ENCODE assay signal across 11 cellular contexts in the genomic region with DNA sequence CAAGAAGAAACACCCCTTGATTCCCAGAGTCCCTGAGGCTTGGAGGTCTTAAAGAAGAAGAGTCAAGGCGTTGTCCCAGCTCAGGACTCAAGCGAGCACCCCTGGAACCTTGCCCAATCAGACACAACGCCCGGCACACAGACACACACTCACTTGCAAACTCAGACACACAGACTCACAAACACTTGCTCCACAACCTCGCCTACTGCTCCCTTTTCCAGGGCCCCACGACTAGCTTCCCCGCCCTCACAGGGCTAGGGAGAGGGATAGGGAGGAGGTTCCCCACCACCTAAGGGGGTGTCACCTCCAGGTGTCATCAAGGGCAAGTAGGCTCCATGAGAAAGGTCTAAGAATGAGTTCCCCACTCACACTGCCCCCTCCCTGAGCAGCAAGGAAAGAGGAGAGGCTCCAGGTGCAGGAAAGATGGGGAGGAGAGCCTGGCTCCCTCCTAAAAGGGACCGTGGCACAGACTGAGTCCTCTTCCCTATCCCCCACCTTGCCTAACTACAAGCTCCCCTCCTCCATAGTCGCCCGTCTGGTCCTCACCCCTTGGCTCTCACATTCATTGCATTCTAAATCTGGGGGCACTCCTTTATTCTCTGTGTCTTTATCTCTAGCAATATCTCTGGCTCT. TPM values are rescaled to one million over a fixed set of nuclear protein-coding genes. Genes with fewer than 3 reads are reported as not detected.
DNase-seq lines count a peak whose midpoint lies in the region; ATAC-seq and TF ChIP-seq lines count a peak whose summit lies in the region.
"Had no signal": no experiment of that assay in that cellular context is flagged by ENCODE, and none has a peak within 500 bp of the region (broad histone marks: within the 10 kb centered on the region; RNA-seq: fewer than 3 reads in every experiment).

No MANE protein-coding gene starts in this region.

- H3K4me1 Mint-ChIP-seq in type B pancreatic cell (ENCODE audit: unreplicated experiment): peaks cover 19% of the 10 kb centered on the region

- H3K27me3 Mint-ChIP-seq in type B pancreatic cell: peaks cover 87% of the 10 kb centered on the region

- H3K27ac ChIP-seq in heart left ventricle (no peak overlapping the region), heart right ventricle (no peak overlapping the region), VCaP (peak overlapping the region; percentile 61; the same call in 1 of the 2 replicates), iPS-20b (ENCODE audit: low read length) (no peak overlapping the region)
- H3K27ac ChIP-seq: transverse colon had no signal

- intact Hi-C loops in heart left ventricle (cut with DNase I): no loop called here
- intact Hi-C loops in heart right ventricle (cut with DNase I): no loop called here

- H3K27me3 ChIP-seq in heart left ventricle (peaks cover 27 to 71% (median 66%) of the 10 kb centered on the region in 9 donors), heart right ventricle (peaks cover 19 to 83% (median 68%) of the 10 kb centered on the region in 7 donors), iPS-20b (ENCODE audit: insufficient read depth, low read length) (peaks cover 99% of the 10 kb centered on the region)

- H3K27ac Mint-ChIP-seq in type B pancreatic cell: peak overlapping the region; percentile 89

- WGBS in heart left ventricle, 4 donors: 31 to 46% (median 36%) methylated on average over 10 of the region's 10 CpGs
- 35% methylated on average over 10 of the region's 10 CpGs for WGBS in heart right ventricle, 2 donors

- no peak overlapping the region for H3K9ac ChIP-seq in iPS-20b (ENCODE audit: low read depth, low read length)

- H3K4me1 ChIP-seq in heart left ventricle: peaks cover 0 to 35% (median 12%) of the 10 kb centered on the region in 12 donors
- peaks cover 6 to 36% (median 25%) of the 10 kb centered on the region in 9 donors for H3K4me1 ChIP-seq in heart right ventricle
- H3K4me1 ChIP-seq in iPS-20b (ENCODE audit: insufficient read depth, low read length): peaks cover 31% of the 10 kb centered on the region

- H3K9me3 ChIP-seq in heart left ventricle (no peaks in the 10 kb centered on the region), heart right ventricle (no peaks in the 10 kb centered on the region), iPS-20b (ENCODE audit: insufficient read depth, low read depth, low read length) (peaks cover 3% of the 10 kb centered on the region; the same call in 1 of the 2 replicates)
- H3K9me3 ChIP-seq: sigmoid colon, transverse colon had no signal

- no peaks in the 10 kb centered on the region for H3K9me3 Mint-ChIP-seq in type B pancreatic cell

- TF ChIP-seq CTCF in heart left ventricle (IDR thresholded peaks at IDR 0.05) (no peak), heart right ventricle (IDR thresholded peaks at IDR 0.05) (no peak), VCaP (conservative IDR thresholded peaks at IDR 0.05) (no peak), type B pancreatic cell (conservative IDR thresholded peaks at IDR 0.05) (no peak)

- DNase-seq in heart left ventricle: no peak
- DNase-seq in heart right ventricle: no peak
- DNase-seq in type B pancreatic cell (ENCODE audit: extremely low spot score, unreplicated experiment): no peak
- no peak for DNase-seq in HT-29 (ENCODE audit: low spot score)
- no peak for DNase-seq in NCI-H226
- no peak for DNase-seq in HuH-7.5 (ENCODE audit: low spot score)
- DNase-seq: foreskin melanocyte, sigmoid colon, transverse colon had no signal

- ATAC-seq in heart left ventricle (no peak), heart right ventricle (no peak)

- H3K4me3 ChIP-seq in heart left ventricle: peak overlapping the region in 8 of 12 donors; percentile 18 to 51 (median 43)
- peak overlapping the region in 5 of 10 donors; percentile 30 to 48 (median 42) for H3K4me3 ChIP-seq in heart right ventricle
- H3K4me3 ChIP-seq in iPS-20b (ENCODE audit: low read length): peak overlapping the region; percentile 65

- H3K4me3 Mint-ChIP-seq in type B pancreatic cell: peak overlapping the region; percentile 89

- H3K36me3 ChIP-seq in heart left ventricle (no peaks in the 10 kb centered on the region), heart right ventricle (no peaks in the 10 kb centered on the region), iPS-20b (ENCODE audit: insufficient read depth, low read depth, low read length) (no peaks in the 10 kb centered on the region)
- H3K36me3 ChIP-seq: sigmoid colon, transverse colon had no signal

- TF ChIP-seq POLR2A in heart left ventricle (IDR thresholded peaks at IDR 0.05): no peak

- H3K36me3 Mint-ChIP-seq in type B pancreatic cell: no peaks in the 10 kb centered on the region

RNA-seq across cellular contexts. Expression of gene WNT10B, which starts 0.7 kb away (rescaled TPM):
- total RNA-seq in heart left ventricle (1 to 10 TPM in 1 of 9 donors, under 1 TPM in 7, not detected in 1; 0.12 to 1.3 (median 0.22) TPM), heart right ventricle (under 1 TPM in 9 of 10 donors, not detected in 1; 0.13 to 0.47 (median 0.20) TPM), type B pancreatic cell (ENCODE audit: low replicate concordance) (6.2 and 6.3 TPM in 2 replicates)
- polyA plus RNA-seq in heart left ventricle (under 1 TPM; 0.08 to 0.28 TPM), heart right ventricle (under 1 TPM; 0.20 to 0.22 TPM)
- 0.16 and 0.71 TPM in 2 replicates for total RNA-seq in HT-29 (2014; rRNA removed; shearing (Covaris generic))

RNA-seq across cellular contexts. Expression of gene WNT1, which starts 7.3 kb away (rescaled TPM):
- total RNA-seq in heart left ventricle: under 1 TPM in 1 of 9 donors, not detected in 8; 0.29 TPM
- not detected for polyA plus RNA-seq in heart left ventricle
- not detected for total RNA-seq in heart right ventricle
- polyA plus RNA-seq in heart right ventricle: not detected
- 28.9 TPM in 1 of 2 replicates, not detected in the other for total RNA-seq in type B pancreatic cell (ENCODE audit: low replicate concordance)
- not detected in 2 replicates for total RNA-seq in HT-29 (2014; rRNA removed; shearing (Covaris generic))
- total RNA-seq: sigmoid colon, transverse colon had no signal

RNA-seq across cellular contexts. Expression of gene ARF3, which starts 13.5 kb away (rescaled TPM):
- total RNA-seq in heart left ventricle (100 to 1,000 TPM in 1 of 9 donors, 10 to 100 TPM in 8; 35.8 to 130 (median 54.0) TPM), heart right ventricle (10 to 100 TPM; 44.2 to 90.8 (median 54.8) TPM), type B pancreatic cell (ENCODE audit: low replicate concordance) (161 and 168 TPM in 2 replicates)
- polyA plus RNA-seq in heart left ventricle (10 to 100 TPM; 40.1 to 61.5 TPM), heart right ventricle (10 to 100 TPM; 30.3 to 48.3 TPM)
- 76.3 and 76.9 TPM in 2 replicates for total RNA-seq in HT-29 (2014; rRNA removed; shearing (Covaris generic))

RNA-seq across cellular contexts. Expression of gene DDN, which starts 28.4 kb away (rescaled TPM):
- total RNA-seq in heart left ventricle (1 to 10 TPM in 4 of 9 donors, under 1 TPM in 5; 0.40 to 2.8 (median 0.95) TPM), heart right ventricle (1 to 10 TPM in 1 of 10 donors, under 1 TPM in 9; 0.19 to 1.4 (median 0.49) TPM), type B pancreatic cell (ENCODE audit: low replicate concordance) (0.45 and 8.8 TPM in 2 replicates)
- polyA plus RNA-seq in heart left ventricle (under 1 TPM; 0.42 to 0.91 TPM), heart right ventricle (under 1 TPM; 0.19 to 0.37 TPM)
- total RNA-seq in HT-29 (2014; rRNA removed; shearing (Covaris generic)): 0.66 and 0.83 TPM in 2 replicates

RNA-seq across cellular contexts. Expression of gene FKBP11, which starts 45.5 kb away (rescaled TPM):
- total RNA-seq in heart left ventricle (10 to 100 TPM in 2 of 9 donors, 1 to 10 TPM in 7; 1.6 to 26.0 (median 3.2) TPM), heart right ventricle (10 to 100 TPM in 1 of 10 donors, 1 to 10 TPM in 9; 1.6 to 18.0 (median 3.5) TPM), type B pancreatic cell (ENCODE audit: low replicate concordance) (44.6 and 56.3 TPM in 2 replicates)
- polyA plus RNA-seq in heart left ventricle (10 to 100 TPM in 1 of 2 donors, 1 to 10 TPM in 1; 5.5 to 28.1 TPM), heart right ventricle (10 to 100 TPM; 12.7 to 30.4 TPM)
- total RNA-seq in HT-29 (2014; rRNA removed; shearing (Covaris generic)): 16.5 and 19.1 TPM in 2 replicates
